Comparison of ENCODE assay signal across 29 cellular contexts in the genomic region with DNA sequence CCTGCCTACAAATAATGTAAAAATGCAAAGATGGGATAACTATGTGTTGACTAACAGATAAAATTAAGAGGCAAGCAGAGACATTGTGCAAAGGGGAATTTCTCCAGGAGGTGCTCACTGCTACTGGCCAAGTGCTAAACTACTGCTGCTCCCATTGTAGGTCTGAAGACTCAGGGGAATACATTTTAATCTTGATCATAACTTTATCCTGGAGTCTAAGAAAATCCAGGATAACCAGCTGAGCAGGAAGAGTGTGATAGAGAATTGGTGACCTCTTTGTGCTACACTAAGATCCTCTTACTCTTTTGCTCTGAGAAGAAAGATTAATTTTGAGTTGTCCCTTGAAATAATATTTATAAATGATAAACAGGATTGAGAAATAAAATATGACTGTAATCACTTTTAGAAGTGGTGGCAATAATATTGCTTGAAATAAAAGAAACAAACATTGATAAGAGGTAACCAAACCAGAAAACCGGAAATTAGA. TPM values are rescaled to one million over a fixed set of nuclear protein-coding genes. Genes with fewer than 3 reads are reported as not detected.
DNase-seq lines count a peak whose midpoint lies in the region; ATAC-seq, FAIRE-seq and TF ChIP-seq lines count a peak whose summit lies in the region.
"Had no signal": no experiment of that assay in that cellular context is flagged by ENCODE, and none has a peak within 500 bp of the region (broad histone marks: within the 10 kb centered on the region; RNA-seq: fewer than 3 reads in every experiment).

No MANE protein-coding gene starts in this region.

- H3K4me1 Mint-ChIP-seq in activated CD4-positive, alpha-beta T cell treated with anti-CD3 and anti-CD28 coated beads, Interleukin-2, amount 10 ng/mL, durations not matched to agents 7 days and 5 days = peaks cover 12% of the 10 kb centered on the region

- DNase-seq in A549 (ENCODE audit: low read depth in 1 of 2, low spot score in 1 of 2) = no peak
- DNase-seq in PC-3 = no peak
- DNase-seq in colonic mucosa = no peak
- DNase-seq in stimulated activated CD4-positive, alpha-beta T cell treated with anti-CD3 and anti-CD28 coated beads, Interleukin-2, amount 100 ng/mL, for 24 hours = no peak
- no peak for DNase-seq in activated CD4-positive, alpha-beta T cell treated with anti-CD3 and anti-CD28 coated beads, Interleukin-2, amount 10 ng/mL, durations not matched to agents 7 days and 5 days
- DNase-seq in substantia nigra (lab: John Stamatoyannopoulos, UW) = no peak
- DNase-seq: activated B cell treated with CpG ODN at 0.5 μM for 24 hours; activated CD4-positive, alpha-beta T cell treated with anti-CD3 and anti-CD28 coated beads, Interleukin-2, amount 50 U/mL, for 48 hours; activated CD8-positive, alpha-beta memory T cell treated with anti-CD3 and anti-CD28 coated beads, Interleukin-2, amount 50 U/mL, for 4 hours; activated effector memory CD4-positive, alpha-beta T cell treated with Interleukin-2 at 50 U/mL for 16 hours; activated naive CD8-positive, alpha-beta T cell treated with anti-CD3 and anti-CD28 coated beads for 36 hours; cerebellar nuclear complex; foreskin fibroblast; H9; lower lobe of right lung; MV-4-11; NCI-H1694; NCI-H2171 treated with DMSO at 0.1 percent for 48 hours; NCI-H526 treated with DMSO at 0.1 percent for 48 hours; posterior cingulate gyrus; sigmoid colon; T-helper 9 cell had no signal

- H3K79me2 ChIP-seq in PC-3 (ENCODE audit: low read length) = peaks cover 44% of the 10 kb centered on the region

- intact Hi-C loops in PC-3 (cut with micrococcal nuclease) (no loop called here), colonic mucosa (cut with DNase I) (loop anchor here (10.0 kb wide), 1 partner anchor 47 kb away; no protein-coding TSS in a partner anchor)

- no peaks in the 10 kb centered on the region for H3F3A ChIP-seq in PC-3 (ENCODE audit: low read length, unreplicated experiment)

- H3K9ac ChIP-seq in PC-3 (ENCODE audit: low read length) (no peak overlapping the region), colonic mucosa (ENCODE audit: low read depth in 2 of 2, low read length in 2 of 2) (peak overlapping the region; percentile 15 to 68), mucosa of rectum (ENCODE audit: low read depth in 1 of 2, low read length in 2 of 2) (peak overlapping the region; percentile 29 to 59)
- H3K9ac ChIP-seq: BLaER1 treated with 17β-estradiol and CSF1 and Interleukin-3, amounts not matched to agents 10 nM and 100 nM; neural progenitor cell had no signal

- H3K36me3 Mint-ChIP-seq in activated CD4-positive, alpha-beta T cell treated with anti-CD3 and anti-CD28 coated beads, Interleukin-2, amount 10 ng/mL, durations not matched to agents 7 days and 5 days (ENCODE audit: low read depth) = no peaks in the 10 kb centered on the region
- H3K36me3 Mint-ChIP-seq: neural progenitor cell had no signal

- H3K4me3 ChIP-seq in A549 (no peak overlapping the region), PC-3 (ENCODE audit: low read length) (no peak overlapping the region), colonic mucosa (no peak overlapping the region), mucosa of rectum (ENCODE audit: low read length in 2 of 2) (peak overlapping the region; percentile 43 to 85)
- H3K4me3 ChIP-seq: BLaER1 treated with 17β-estradiol and CSF1 and Interleukin-3, amounts not matched to agents 10 nM and 100 nM; lower lobe of right lung; neural progenitor cell; sigmoid colon had no signal

- no peaks in the 10 kb centered on the region for H3K27me3 Mint-ChIP-seq in activated CD4-positive, alpha-beta T cell treated with anti-CD3 and anti-CD28 coated beads, Interleukin-2, amount 10 ng/mL, durations not matched to agents 7 days and 5 days
- H3K27me3 Mint-ChIP-seq: activated B cell treated with CpG ODN at 0.5 μM for 24 hours; activated naive CD8-positive, alpha-beta T cell treated with anti-CD3 and anti-CD28 coated beads for 36 hours had no signal

- TF ChIP-seq CTCF in A549 (IDR thresholded peaks at IDR 0.05) (no peak), PC-3 (conservative IDR thresholded peaks at IDR 0.05; ENCODE audit: low read depth, low read length) (no peak), colonic mucosa (IDR thresholded peaks at IDR 0.05) (no peak)

- H3K4me3 Mint-ChIP-seq in activated CD4-positive, alpha-beta T cell treated with anti-CD3 and anti-CD28 coated beads, Interleukin-2, amount 10 ng/mL, durations not matched to agents 7 days and 5 days = no peak overlapping the region
- H3K4me3 Mint-ChIP-seq: activated B cell treated with CpG ODN at 0.5 μM for 24 hours; activated naive CD8-positive, alpha-beta T cell treated with anti-CD3 and anti-CD28 coated beads for 36 hours; H9; neural progenitor cell had no signal

- no peaks in the 10 kb centered on the region for H3K9me3 Mint-ChIP-seq in activated CD4-positive, alpha-beta T cell treated with anti-CD3 and anti-CD28 coated beads, Interleukin-2, amount 10 ng/mL, durations not matched to agents 7 days and 5 days
- H3K9me3 Mint-ChIP-seq: activated B cell treated with CpG ODN at 0.5 μM for 24 hours; activated naive CD8-positive, alpha-beta T cell treated with anti-CD3 and anti-CD28 coated beads for 36 hours; H9; neural progenitor cell had no signal

- peak overlapping the region; percentile 79; the same call in 2 of the 3 replicates for H3K4me2 ChIP-seq in A549
- H3K4me2 ChIP-seq in PC-3 (ENCODE audit: low read length) = peak overlapping the region; percentile 87; the same call in 1 of the 2 replicates
- H3K4me2 ChIP-seq: BLaER1 treated with 17β-estradiol and CSF1 and Interleukin-3, amounts not matched to agents 10 nM and 100 nM; neural progenitor cell had no signal

- POLR2A ChIA-PET in A549 (lab: Yijun Ruan, JAX) = interaction anchor here (1.1 kb wide), 1 partner anchor 59 kb away, joined by 3 read pairs; the partner anchor contains the start of gene SUPT4H1
- POLR2A ChIA-PET in PC-3 (lab: Charles Lee; ENCODE audit: unreplicated experiment) = no interaction called here
- POLR2A ChIA-PET in activated CD4-positive, alpha-beta T cell treated with anti-CD3 and anti-CD28 coated beads, Interleukin-2, amount 10 ng/mL, durations not matched to agents 7 days and 5 days (lab: Charles Lee) = no interaction called here

- H3K9me3 ChIP-seq in A549 (no peaks in the 10 kb centered on the region), PC-3 (ENCODE audit: low read length) (no peaks in the 10 kb centered on the region), colonic mucosa (no peaks in the 10 kb centered on the region), mucosa of rectum (ENCODE audit: control insufficient read depth in 2 of 2, low read length in 2 of 2) (no peaks in the 10 kb centered on the region)
- H3K9me3 ChIP-seq: BLaER1 treated with 17β-estradiol and CSF1 and Interleukin-3, amounts not matched to agents 10 nM and 100 nM; lower lobe of right lung; sigmoid colon had no signal

- H3K4me1 ChIP-seq in A549 (peaks cover 39% of the 10 kb centered on the region; the same call in 2 of the 3 replicates), PC-3 (ENCODE audit: insufficient read depth, low read length) (peaks cover 55% of the 10 kb centered on the region), colonic mucosa (no peaks in the 10 kb centered on the region), mucosa of rectum (ENCODE audit: control insufficient read depth in 2 of 2, insufficient read depth in 2 of 2, low read length in 2 of 2) (peaks cover 6 to 25% of the 10 kb centered on the region in 2 donors)
- H3K4me1 ChIP-seq: BLaER1 treated with 17β-estradiol and CSF1 and Interleukin-3, amounts not matched to agents 10 nM and 100 nM; lower lobe of right lung; sigmoid colon had no signal

- H3K27ac ChIP-seq in A549 = no peak overlapping the region
- no peak overlapping the region for H3K27ac ChIP-seq in PC-3 (ENCODE audit: low read length)
- peak overlapping the region; percentile 29 for H3K27ac ChIP-seq in colonic mucosa
- peak overlapping the region; percentile 13 to 29 for H3K27ac ChIP-seq in mucosa of rectum (ENCODE audit: low read depth in 2 of 2, low read length in 2 of 2)
- no peak overlapping the region for H3K27ac ChIP-seq in substantia nigra (ENCODE audit: low read depth, low read length, poor library complexity, severe bottlenecking)
- H3K27ac ChIP-seq: BLaER1 treated with 17β-estradiol and CSF1 and Interleukin-3, amounts not matched to agents 10 nM and 100 nM; lower lobe of right lung; neural progenitor cell; sigmoid colon had no signal

- H3K36me3 ChIP-seq in PC-3 (ENCODE audit: low read depth, low read length) = no peaks in the 10 kb centered on the region
- no peaks in the 10 kb centered on the region for H3K36me3 ChIP-seq in colonic mucosa
- peaks cover 0 to 3% of the 10 kb centered on the region in 2 donors for H3K36me3 ChIP-seq in mucosa of rectum (ENCODE audit: control insufficient read depth in 2 of 2, insufficient read depth in 2 of 2, low read length in 2 of 2)
- H3K36me3 ChIP-seq: BLaER1 treated with 17β-estradiol and CSF1 and Interleukin-3, amounts not matched to agents 10 nM and 100 nM; lower lobe of right lung; neural progenitor cell; sigmoid colon had no signal

- no peak overlapping the region for H2AFZ ChIP-seq in PC-3 (ENCODE audit: low read length)
- H2AFZ ChIP-seq: neural progenitor cell had no signal

- no peak for ATAC-seq in A549
- no peak for ATAC-seq in PC-3
- no peak for ATAC-seq in HG02763 (IDR thresholded peaks at IDR 0.05; ENCODE audit: unreplicated experiment)
- ATAC-seq: lower lobe of right lung, SK-N-SH treated with all-trans-retinoic acid at 6 μM for 48 hours had no signal

- H3K27me3 ChIP-seq in PC-3 (ENCODE audit: low read length) = no peaks in the 10 kb centered on the region
- H3K27me3 ChIP-seq in colonic mucosa = no peaks in the 10 kb centered on the region
- no peaks in the 10 kb centered on the region for H3K27me3 ChIP-seq in mucosa of rectum (ENCODE audit: control insufficient read depth in 2 of 2, insufficient read depth in 2 of 2, low read length in 2 of 2)
- H3K27me3 ChIP-seq: BLaER1 treated with 17β-estradiol and CSF1 and Interleukin-3, amounts not matched to agents 10 nM and 100 nM; neural progenitor cell; sigmoid colon had no signal

- no peak overlapping the region for H3K27ac Mint-ChIP-seq in activated CD4-positive, alpha-beta T cell treated with anti-CD3 and anti-CD28 coated beads, Interleukin-2, amount 10 ng/mL, durations not matched to agents 7 days and 5 days
- H3K27ac Mint-ChIP-seq: activated B cell treated with CpG ODN at 0.5 μM for 24 hours; activated naive CD8-positive, alpha-beta T cell treated with anti-CD3 and anti-CD28 coated beads for 36 hours; H9; neural progenitor cell had no signal

- H3K9me2 ChIP-seq in PC-3 (replicated peaks; ENCODE audit: low read length) = no peaks in the 10 kb centered on the region

- H4K20me1 ChIP-seq in PC-3 (ENCODE audit: low read length) = no peaks in the 10 kb centered on the region
- H4K20me1 ChIP-seq: BLaER1 treated with 17β-estradiol and CSF1 and Interleukin-3, amounts not matched to agents 10 nM and 100 nM had no signal

- no peak for TF ChIP-seq POLR2A in A549 (IDR thresholded peaks at IDR 0.05; ENCODE audit: low read length)

- no peak for FAIRE-seq in A549 (lab: Jason Lieb, UNC)

- no TSS peak for BruUV-seq in PC-3 (replicated peaks; lab: Mats Ljungman, UMichigan)

- WGBS in A549 (ENCODE audit: missing lambda C conversion rate) = 52% methylated on average over 1 of the region's 1 CpG

- TF ChIP-seq RAD21 in A549 (conservative IDR thresholded peaks at IDR 0.05 in 1 of 2, IDR thresholded peaks at IDR 0.05 in 1 of 2) = no peak

- TF ChIP-seq EP300 in A549 (IDR thresholded peaks at IDR 0.05) = no peak

- CTCF ChIA-PET in A549 (lab: Yijun Ruan, JAX) (interaction anchor here (0.8 to 1.4 kb wide), 3 partner anchors 94 to 161 kb away, joined by 3 to 9 read pairs (median 3); no protein-coding TSS in a partner anchor), PC-3 (lab: Charles Lee) (no interaction called here)
- CTCF ChIA-PET in activated CD4-positive, alpha-beta T cell treated with anti-CD3 and anti-CD28 coated beads, Interleukin-2, amount 10 ng/mL, durations not matched to agents 7 days and 5 days (lab: Charles Lee) = interaction anchor here (0.6 to 1.7 kb wide), 3 partner anchors 27 to 146 kb away, joined by 3 to 6 read pairs (median 3); no protein-coding TSS in a partner anchor

RNA-seq across cellular contexts. Expression of gene RNF43, which starts 5.9 kb away (rescaled TPM):
- polyA plus RNA-seq in A549 (2011; rRNA removed) = 6.3 and 6.6 TPM in 2 replicates
- polyA plus RNA-seq in A549 (2012; cell fraction: cytosol; rRNA removed) = 0.82 and 0.83 TPM in 2 replicates
- 1.3 and 2.3 TPM in 2 replicates for polyA plus RNA-seq in A549 (2012; cell fraction: nucleus; rRNA removed)
- 1.6 to 2.6 TPM (median 2.5 TPM) in 3 replicates for polyA plus RNA-seq in A549 (2017; fragmentation: RNase III; extraction: RNeasy Plus Mini Kit Qiagen cat#74134 plus additional on column Dnase treatment)
- 2.8 and 3.2 TPM in 2 replicates for polyA minus RNA-seq in A549 (2011; rRNA and poly(A)+ RNA removed)
- total RNA-seq in PC-3 (2014; rRNA removed) = 3.8 and 8.5 TPM in 2 replicates
- total RNA-seq in colonic mucosa = 10 to 100 TPM; 38.5 to 51.2 TPM
- under 1 TPM; 0.07 to 0.12 TPM for total RNA-seq in activated CD4-positive, alpha-beta T cell treated with anti-CD3 and anti-CD28 coated beads, Interleukin-2, amount 10 ng/mL, durations not matched to agents 7 days and 5 days
- total RNA-seq: subcutaneous adipose tissue had no signal
- polyA plus RNA-seq: AG04450 had no signal

RNA-seq across cellular contexts. Expression of gene SUPT4H1, which starts 59.5 kb away (rescaled TPM):
- polyA plus RNA-seq in A549 (2011; rRNA removed) = 241 and 260 TPM in 2 replicates
- 112 and 123 TPM in 2 replicates for polyA plus RNA-seq in A549 (2012; cell fraction: cytosol; rRNA removed)
- 60.7 and 203 TPM in 2 replicates for polyA plus RNA-seq in A549 (2012; cell fraction: nucleus; rRNA removed)
- 117 to 124 TPM (median 123 TPM) in 3 replicates for polyA plus RNA-seq in A549 (2017; fragmentation: RNase III; extraction: RNeasy Plus Mini Kit Qiagen cat#74134 plus additional on column Dnase treatment)
- polyA minus RNA-seq in A549 (2011; rRNA and poly(A)+ RNA removed) = 81.6 and 112 TPM in 2 replicates
- 100.0 and 116 TPM in 2 replicates for total RNA-seq in PC-3 (2014; rRNA removed)
- 10 to 100 TPM; 68.7 to 75.3 TPM for total RNA-seq in colonic mucosa
- 10 to 100 TPM; 66.1 to 69.0 TPM for total RNA-seq in activated CD4-positive, alpha-beta T cell treated with anti-CD3 and anti-CD28 coated beads, Interleukin-2, amount 10 ng/mL, durations not matched to agents 7 days and 5 days

Comparison
In these comparisons a context has a peak if more than half of its experiments do, and no peak if none do; other contexts are left out.
1. H3K27ac ChIP-seq: peak in colonic mucosa (single experiment) and mucosa of rectum (2 of 2); none in A549 (0 of 2), PC-3 (single experiment) and substantia nigra (single experiment).
2. H3K4me3 ChIP-seq: peak in mucosa of rectum (2 of 2); none in A549 (single experiment), PC-3 (single experiment) and colonic mucosa (single experiment).